ENCODE assay signal across 18 cellular contexts in genomic region chr6:109036588-109037320, GRCh38. TPM values are rescaled to one million over a fixed set of nuclear protein-coding genes. Genes with fewer than 3 reads are reported as not detected.
A peak's percentile ranks its signal among the peaks of the same experiment; 100 is the strongest.
DNase-seq lines count a peak whose midpoint lies in the region; ATAC-seq and TF ChIP-seq lines count a peak whose summit lies in the region.
"Had no signal": no experiment of that assay in that cellular context is flagged by ENCODE, and none has a peak within 500 bp of the region (broad histone marks: within the 10 kb centered on the region; RNA-seq: fewer than 3 reads in every experiment).

No MANE protein-coding gene starts in this region.

- H3K4me1 ChIP-seq in CD8-positive, alpha-beta memory T cell (ENCODE audit: insufficient read depth, low read length), result peaks cover 40% of the 10 kb centered on the region

- H3K27ac ChIP-seq in CD8-positive, alpha-beta memory T cell (ENCODE audit: low read depth, low read length), result no peak overlapping the region
- H3K27ac ChIP-seq in VCaP, result peak overlapping the region; percentile 93
- H3K27ac ChIP-seq: adrenal gland, heart left ventricle, parathyroid adenoma, suprapubic skin had no signal

- no peaks in the 10 kb centered on the region for H3K27me3 ChIP-seq in CD8-positive, alpha-beta memory T cell (ENCODE audit: insufficient read depth, low read length, poor library complexity, severe bottlenecking)
- H3K27me3 ChIP-seq: adrenal gland, heart left ventricle, suprapubic skin had no signal

- H3K9me3 Mint-ChIP-seq in CD8-positive, alpha-beta memory T cell, result peaks cover 0 to 1% (median 0%) of the 10 kb centered on the region in 5 donors
- no peaks in the 10 kb centered on the region for H3K9me3 Mint-ChIP-seq in natural killer cell
- H3K9me3 Mint-ChIP-seq: activated T-helper 1 cell treated with anti-CD3 and anti-CD28 coated beads, Interleukin-12 subunit alpha, Interleukin-12 subunit beta, Interleukin-2, Interleukin-4 antibody, amounts not matched to agents 30 ng/mL and 10 ng/mL and 1 ng/mL, durations not matched to agents 14 hours and 24 hours and 36 hours had no signal

- TF ChIP-seq CTCF in HFF-Myc (IDR thresholded peaks at IDR 0.05; ENCODE audit: low read depth, low read length, missing control alignments) (no peak), VCaP (conservative IDR thresholded peaks at IDR 0.05) (no peak), natural killer cell (IDR thresholded peaks at IDR 0.05) (no peak)

- ATAC-seq in natural killer cell (peak; percentile 82 to 94 (median 91)), HG02870 (IDR thresholded peaks at IDR 0.05; ENCODE audit: unreplicated experiment) (no peak), GM19351 (IDR thresholded peaks at IDR 0.05; ENCODE audit: unreplicated experiment) (no peak)
- ATAC-seq: heart left ventricle had no signal

- no peaks in the 10 kb centered on the region for H3K27me3 Mint-ChIP-seq in CD8-positive, alpha-beta memory T cell
- H3K27me3 Mint-ChIP-seq in natural killer cell (ENCODE audit: low read depth in 2 of 2), result no peaks in the 10 kb centered on the region

- peaks cover 0 to 5% (median 0%) of the 10 kb centered on the region in 3 donors for H3K36me3 Mint-ChIP-seq in CD8-positive, alpha-beta memory T cell
- H3K36me3 Mint-ChIP-seq in natural killer cell, result no peaks in the 10 kb centered on the region

- H3K27ac Mint-ChIP-seq in CD8-positive, alpha-beta memory T cell, result peak overlapping the region; percentile 75 to 91 (median 84)
- H3K27ac Mint-ChIP-seq in natural killer cell, result peak overlapping the region; percentile 86 to 87
- H3K27ac Mint-ChIP-seq: activated T-helper 1 cell treated with anti-CD3 and anti-CD28 coated beads, Interleukin-12 subunit alpha, Interleukin-12 subunit beta, Interleukin-2, Interleukin-4 antibody, amounts not matched to agents 30 ng/mL and 10 ng/mL and 1 ng/mL, durations not matched to agents 14 hours and 24 hours and 36 hours had no signal

- CTCF ChIA-PET in CD8-positive, alpha-beta memory T cell (lab: Charles Lee), result interaction anchor here (0.6 to 1.7 kb wide), 6 partner anchors 17 to 494 kb away, joined by 3 to 8 read pairs (median 4); no protein-coding TSS in a partner anchor

- peaks cover 50 to 77% (median 70%) of the 10 kb centered on the region in 3 donors for H3K4me1 Mint-ChIP-seq in CD8-positive, alpha-beta memory T cell
- peaks cover 37 to 41% of the 10 kb centered on the region in 2 donors for H3K4me1 Mint-ChIP-seq in natural killer cell

- DNase-seq in CD8-positive, alpha-beta memory T cell, result peak in 2 of 5 donors; percentile 25 to 49
- DNase-seq in HFF-Myc (ENCODE audit: extremely low read depth, low read depth) (peak; percentile 17), natural killer cell (no peak), NCI-H748 (lab: John Stamatoyannopoulos, UW; ENCODE audit: unreplicated experiment) (no peak)
- DNase-seq: activated CD4-positive, alpha-beta T cell treated with anti-CD3 and anti-CD28 coated beads, Interleukin-2, amount 50 U/mL, for 4 hours; adrenal gland; DMS 273 treated with DMSO at 0.1 percent for 48 hours; heart left ventricle; NCI-H1694; NCI-H446; SHP77; stimulated activated CD4-positive, alpha-beta T cell treated with anti-CD3 and anti-CD28 coated beads, Interleukin-4, amount 100 ng/mL, for 24 hours had no signal

- intact Hi-C loops in natural killer cell (cut with micrococcal nuclease), result loop anchor here (5.0 kb wide), 1 partner anchor 36 kb away; no protein-coding TSS in a partner anchor

- H3K4me3 Mint-ChIP-seq in CD8-positive, alpha-beta memory T cell, result peak overlapping the region; percentile 37 to 66 (median 54)
- peak overlapping the region; percentile 67 for H3K4me3 Mint-ChIP-seq in natural killer cell
- H3K4me3 Mint-ChIP-seq: activated T-helper 1 cell treated with anti-CD3 and anti-CD28 coated beads, Interleukin-12 subunit alpha, Interleukin-12 subunit beta, Interleukin-2, Interleukin-4 antibody, amounts not matched to agents 30 ng/mL and 10 ng/mL and 1 ng/mL, durations not matched to agents 14 hours and 24 hours and 36 hours had no signal

- no peaks in the 10 kb centered on the region for H3K36me3 ChIP-seq in CD8-positive, alpha-beta memory T cell (ENCODE audit: insufficient read depth, low read length)
- H3K36me3 ChIP-seq: adrenal gland, heart left ventricle, suprapubic skin had no signal

- POLR2A ChIA-PET in CD8-positive, alpha-beta memory T cell (lab: Charles Lee), result interaction anchor here (0.6 to 1.3 kb wide), 6 partner anchors 11 to 476 kb away, joined by 3 to 7 read pairs (median 3); partner anchors contain the start of gene FOXO3

- H3K4me3 ChIP-seq in CD8-positive, alpha-beta memory T cell (ENCODE audit: low read length), result no peak overlapping the region
- H3K4me3 ChIP-seq in HFF-Myc (replicated peaks; ENCODE audit: low read depth, low read length), result no peak overlapping the region
- H3K4me3 ChIP-seq: adrenal gland, heart left ventricle, suprapubic skin had no signal

- no peaks in the 10 kb centered on the region for H3K9me3 ChIP-seq in CD8-positive, alpha-beta memory T cell (ENCODE audit: low read length)
- H3K9me3 ChIP-seq: adrenal gland, heart left ventricle, suprapubic skin had no signal

RNA-seq across cellular contexts. Expression of gene SESN1, which starts 57.9 kb away (rescaled TPM):
- total RNA-seq in CD8-positive, alpha-beta memory T cell, result 10 to 100 TPM; 20.2 to 22.0 TPM
- polyA plus RNA-seq in CD8-positive, alpha-beta memory T cell, result 39.2 TPM
- 100 to 1,000 TPM in 1 of 3 donors, 10 to 100 TPM in 2; 52.9 to 106 (median 68.9) TPM for total RNA-seq in natural killer cell

RNA-seq across cellular contexts. Expression of gene CEP57L1, which starts 58.6 kb away (rescaled TPM):
- total RNA-seq in CD8-positive, alpha-beta memory T cell, result 10 to 100 TPM; 18.6 to 19.1 TPM
- polyA plus RNA-seq in CD8-positive, alpha-beta memory T cell, result 7.8 TPM
- 10 to 100 TPM in 1 of 3 donors, 1 to 10 TPM in 2; 8.9 to 12.5 (median 9.2) TPM for total RNA-seq in natural killer cell

Comparison
In these comparisons a context has a peak if more than half of its experiments do, and no peak if none do; other contexts are left out.
1. ATAC-seq: peak in natural killer cell (3 of 3); none in HG02870 (single experiment) and GM19351 (single experiment).